8 cellular contexts compared by ENCODE assay signal in the genomic region with DNA sequence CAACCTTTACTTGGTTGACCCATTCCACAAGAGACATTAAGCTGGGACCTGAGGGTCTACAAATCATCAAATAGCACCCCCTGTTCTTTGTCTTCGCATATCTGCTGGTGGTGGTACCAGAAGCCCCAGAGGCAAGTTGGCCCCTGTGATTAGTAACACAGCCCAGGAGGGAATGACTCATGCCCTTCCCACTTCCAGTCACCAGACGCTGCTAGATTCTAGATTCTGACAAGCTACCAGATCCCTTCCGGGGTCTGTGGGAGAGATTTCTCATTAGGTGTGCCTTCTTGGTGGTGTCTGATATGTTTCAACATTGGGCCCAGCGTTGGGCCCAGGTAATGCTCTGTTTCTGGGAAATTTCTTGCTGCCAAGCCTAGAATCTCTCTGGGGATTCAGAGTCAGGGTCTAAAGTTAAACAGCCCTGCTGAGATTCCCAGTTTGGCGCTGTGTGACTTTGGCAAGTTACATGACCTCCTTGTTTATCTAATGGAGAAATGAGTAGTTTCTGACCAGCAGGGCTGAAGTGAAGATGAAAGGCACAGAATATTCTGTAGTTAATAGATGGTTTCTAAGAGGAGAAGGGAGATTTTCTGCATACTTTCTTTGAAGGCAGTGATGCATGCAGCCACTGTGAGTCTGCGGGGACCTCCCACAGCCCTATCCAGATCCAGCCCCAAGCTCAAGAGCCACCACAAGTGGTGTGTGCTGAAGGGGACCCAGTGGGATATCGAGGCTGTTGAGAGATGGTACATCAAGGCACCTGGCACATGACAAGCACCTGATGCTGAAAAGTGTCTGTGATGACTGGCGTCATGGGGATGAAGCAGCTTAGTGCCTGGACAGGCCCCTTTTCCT. TPM values are rescaled to one million over a fixed set of nuclear protein-coding genes. Genes with fewer than 3 reads are reported as not detected.
DNase-seq lines count a peak whose midpoint lies in the region; ATAC-seq and TF ChIP-seq lines count a peak whose summit lies in the region.

No MANE protein-coding gene starts in this region.

- H3K4me1 Mint-ChIP-seq in GM23338 = peaks cover 22% of the 10 kb centered on the region; the same call in 2 of the 3 replicates

- H3K27me3 ChIP-seq in AG04450 (ENCODE audit: control insufficient read depth, insufficient read depth, low read length) (no peaks in the 10 kb centered on the region), Loucy (ENCODE audit: insufficient read depth, low read length, poor library complexity, severe bottlenecking) (no peaks in the 10 kb centered on the region), GM23338 (ENCODE audit: insufficient read depth) (no peaks in the 10 kb centered on the region)

- peak overlapping the region; percentile 99 for H3K4me2 ChIP-seq in Loucy (ENCODE audit: low read depth, low read length, poor library complexity, severe bottlenecking)
- H3K4me2 ChIP-seq in GM23338 = no peak overlapping the region

- H3K27me3 Mint-ChIP-seq in GM23338 (ENCODE audit: insufficient read depth, low read depth, poor library complexity) = peaks cover 9% of the 10 kb centered on the region

- H3K36me3 ChIP-seq in Loucy (ENCODE audit: insufficient read depth, low read length) = peaks cover 13% of the 10 kb centered on the region; the same call in 1 of the 2 replicates
- no peaks in the 10 kb centered on the region for H3K36me3 ChIP-seq in GM23338 (ENCODE audit: insufficient read depth)

- ATAC-seq in GM19452 (IDR thresholded peaks at IDR 0.05; ENCODE audit: unreplicated experiment) (peak; percentile 38), GM23338 (no peak)

- H3K36me3 Mint-ChIP-seq in GM23338 (ENCODE audit: low read depth) = no peaks in the 10 kb centered on the region

- H2AFZ ChIP-seq in Loucy (ENCODE audit: low read length) = no peak overlapping the region
- H2AFZ ChIP-seq in GM23338 = no peak overlapping the region

- peak; percentile 66 for DNase-seq in AG04450 (ENCODE audit: low read depth, low spot score)
- peak; percentile 79 for DNase-seq in activated CD8-positive, alpha-beta memory T cell treated with anti-CD3 and anti-CD28 coated beads for 24 hours
- DNase-seq in fibroblast of gingiva (ENCODE audit: low read depth) = peak; percentile 77
- DNase-seq in stimulated activated CD4-positive, alpha-beta T cell treated with anti-CD3 and anti-CD28 coated beads, Interleukin-12 subunit alpha, Interleukin-12 subunit beta, amount 100 ng/mL, for 48 hours (ENCODE audit: low read depth in 2 of 3, low spot score in 1 of 3) = peak in 2 of 3 donors; percentile 56 to 60
- DNase-seq in NCI-H446 treated with DMSO at 0.1 percent for 48 hours (lab: John Stamatoyannopoulos, UW) = no peak
- no peak for DNase-seq in GM23338 (ENCODE audit: low spot score)

- POLR2A ChIA-PET in AG04450 (lab: Yijun Ruan, JAX) = interaction anchor here (0.6 to 4.4 kb wide), 8 partner anchors 8 to 38 kb away, joined by 3 to 28 read pairs (median 4); partner anchors contain the start of gene UBB

- H3K9me3 ChIP-seq in AG04450 (ENCODE audit: control insufficient read depth, insufficient read depth, low read length) (no peaks in the 10 kb centered on the region; the same call in 1 of the 2 replicates), Loucy (ENCODE audit: insufficient read depth, low read depth, low read length) (no peaks in the 10 kb centered on the region)

- H3K79me2 ChIP-seq in Loucy (ENCODE audit: insufficient read depth, low read length) = peaks cover 50% of the 10 kb centered on the region
- no peaks in the 10 kb centered on the region for H3K79me2 ChIP-seq in GM23338 (replicated peaks; ENCODE audit: insufficient read depth)

- H3K9ac ChIP-seq in Loucy (ENCODE audit: low read depth, low read length, poor library complexity, severe bottlenecking) = peak overlapping the region; percentile 95

- H3K4me3 ChIP-seq in AG04450 (ENCODE audit: low read depth, low read length) (peak overlapping the region; percentile 20), Loucy (ENCODE audit: low read length, poor library complexity, severe bottlenecking) (peak overlapping the region; percentile 29), GM23338 (no peak overlapping the region)

- no peak overlapping the region for H3K4me3 Mint-ChIP-seq in GM23338

- CTCF ChIA-PET in AG04450 (lab: Charles Lee) = interaction anchor here (1.1 to 4.7 kb wide), 2 partner anchors 9 to 55 kb away, joined by 3 to 26 read pairs; no protein-coding TSS in a partner anchor

- H3K9me3 Mint-ChIP-seq in GM23338 = no peaks in the 10 kb centered on the region

- H4K20me1 ChIP-seq in Loucy (ENCODE audit: insufficient read depth, low read length, poor library complexity, severe bottlenecking) (no peaks in the 10 kb centered on the region), GM23338 (replicated peaks; ENCODE audit: insufficient read depth) (no peaks in the 10 kb centered on the region)

- H3F3A ChIP-seq in Loucy (ENCODE audit: low read depth) (peaks cover 4% of the 10 kb centered on the region; the same call in 1 of the 2 replicates), GM23338 (replicated peaks; ENCODE audit: low read depth) (no peaks in the 10 kb centered on the region)

- no peak overlapping the region for H3K27ac Mint-ChIP-seq in GM23338

- peaks cover 38% of the 10 kb centered on the region for H3K4me1 ChIP-seq in Loucy (ENCODE audit: insufficient read depth, low read length, poor library complexity, severe bottlenecking)
- H3K4me1 ChIP-seq in GM23338 (ENCODE audit: insufficient read depth) = peaks cover 5% of the 10 kb centered on the region; the same call in 1 of the 2 replicates

- H3K9me2 ChIP-seq in Loucy (replicated peaks; ENCODE audit: low read depth, low read length) (no peaks in the 10 kb centered on the region), GM23338 (ENCODE audit: insufficient read depth) (peaks cover 3% of the 10 kb centered on the region; the same call in 1 of the 2 replicates)

- H3K27ac ChIP-seq in AG04450 (ENCODE audit: low read depth, low read length) (peak overlapping the region; percentile 99), GM23338 (ENCODE audit: low read depth) (no peak overlapping the region)

- TF ChIP-seq CTCF in AG04450 (IDR thresholded peaks at IDR 0.05; ENCODE audit: low read depth, low read length) = no peak
- no peak for TF ChIP-seq CTCF in Loucy (conservative IDR thresholded peaks at IDR 0.05; ENCODE audit: low read length)
- TF ChIP-seq CTCF in GM23338 (conservative IDR thresholded peaks at IDR 0.05; ENCODE audit: low read depth in 2 of 2) = no peak

TF ChIP-seq in GM23338, 12 proteins besides CTCF, POLR2A, EP300 and RAD21 (continues in another document):
- TF ChIP-seq JUNB (IDR thresholded peaks at IDR 0.05; ENCODE audit: unreplicated experiment) (no peak), STAT1 (IDR thresholded peaks at IDR 0.05; ENCODE audit: unreplicated experiment) (no peak), ZNF114 (CRISPR knock-in tag; IDR thresholded peaks at IDR 0.05) (no peak), EZH2 (IDR thresholded peaks at IDR 0.05; ENCODE audit: low read depth, unreplicated experiment) (no peak), ZNF331 (CRISPR knock-in tag; IDR thresholded peaks at IDR 0.05; ENCODE audit: low read depth) (no peak)
- TF ChIP-seq, protein P1, sequence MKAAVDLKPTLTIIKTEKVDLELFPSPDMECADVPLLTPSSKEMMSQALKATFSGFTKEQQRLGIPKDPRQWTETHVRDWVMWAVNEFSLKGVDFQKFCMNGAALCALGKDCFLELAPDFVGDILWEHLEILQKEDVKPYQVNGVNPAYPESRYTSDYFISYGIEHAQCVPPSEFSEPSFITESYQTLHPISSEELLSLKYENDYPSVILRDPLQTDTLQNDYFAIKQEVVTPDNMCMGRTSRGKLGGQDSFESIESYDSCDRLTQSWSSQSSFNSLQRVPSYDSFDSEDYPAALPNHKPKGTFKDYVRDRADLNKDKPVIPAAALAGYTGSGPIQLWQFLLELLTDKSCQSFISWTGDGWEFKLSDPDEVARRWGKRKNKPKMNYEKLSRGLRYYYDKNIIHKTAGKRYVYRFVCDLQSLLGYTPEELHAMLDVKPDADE (IDR thresholded peaks at IDR 0.05) = no peak

RNA-seq across cellular contexts. Expression of gene TRPV2, which starts 3.9 kb away (rescaled TPM):
- polyA plus RNA-seq in AG04450 (2011; rRNA removed) (30.8 and 38.4 TPM in 2 replicates), GM23338 (2016; fragmentation: Nextera tagmentation; extraction: Ambion mirVana) (1.7 and 3.7 TPM in 2 replicates)
- polyA minus RNA-seq in AG04450 (2011; rRNA and poly(A)+ RNA removed) = 57.0 and 70.8 TPM in 2 replicates
- 1.6 and 3.2 TPM in 2 replicates for total RNA-seq in GM23338 (2014; rRNA removed; shearing (Covaris generic))

RNA-seq across cellular contexts. Expression of gene UBB, which starts 38.4 kb away (rescaled TPM):
- 1,944 and 3,172 TPM in 2 replicates for polyA plus RNA-seq in AG04450 (2011; rRNA removed)
- 2,374 and 2,983 TPM in 2 replicates for polyA minus RNA-seq in AG04450 (2011; rRNA and poly(A)+ RNA removed)
- total RNA-seq in GM23338 (2014; rRNA removed; shearing (Covaris generic)) = 812 and 871 TPM in 2 replicates
- polyA plus RNA-seq in GM23338 (2016; fragmentation: Nextera tagmentation; extraction: Ambion mirVana) = 1,581 and 1,692 TPM in 2 replicates

Comparison
In these comparisons a context has a peak if more than half of its experiments do, and no peak if none do; other contexts are left out.
1. DNase-seq: peak in AG04450 (single experiment), activated CD8-positive, alpha-beta memory T cell treated with anti-CD3 and anti-CD28 coated beads for 24 hours (single experiment), fibroblast of gingiva (single experiment) and stimulated activated CD4-positive, alpha-beta T cell treated with anti-CD3 and anti-CD28 coated beads, Interleukin-12 subunit alpha, Interleukin-12 subunit beta, amount 100 ng/mL, for 48 hours (2 of 3); none in NCI-H446 treated with DMSO at 0.1 percent for 48 hours (single experiment) and GM23338 (single experiment).